In genomic region chr16:21599158-21599993, GRCh38 we compare ENCODE assay signal across 1 cellular context.
A peak's percentile ranks its signal among the peaks of the same experiment; 100 is the strongest.
TF ChIP-seq lines count a peak whose summit lies in the region.

METTL9 (plus strand) TSS chr16:21599577; CDS start chr16:21599734, 157 bp downstream.

TF ChIP-seq in HepG2, 621 proteins besides CTCF, POLR2A, EP300 and RAD21 (continued from another document and continues in another):
- TF ChIP-seq ZNF33A (CRISPR knock-in tag; IDR thresholded peaks at IDR 0.05; ENCODE audit: borderline replicate concordance) (peak; percentile 97; the same call in 1 of the 2 replicates), ZNF235 (CRISPR knock-in tag; IDR thresholded peaks at IDR 0.05; ENCODE audit: borderline replicate concordance) (no peak; the same call in 1 of the 2 replicates), ZNF207 (IDR thresholded peaks at IDR 0.05; ENCODE audit: borderline replicate concordance) (no peak), ZNF550 (CRISPR knock-in tag; IDR thresholded peaks at IDR 0.05; ENCODE audit: borderline replicate concordance) (peak; percentile 96), ZBED4 (CRISPR knock-in tag; IDR thresholded peaks at IDR 0.05; ENCODE audit: borderline replicate concordance) (peak; percentile 89), SUZ12 (IDR thresholded peaks at IDR 0.05; ENCODE audit: low read depth, low read length) (peak; percentile 3; the same call in 1 of the 2 replicates), ZNF224 (CRISPR knock-in tag; IDR thresholded peaks at IDR 0.05) (peak; percentile 84; the same call in 1 of the 2 replicates), ZNF263 (CRISPR knock-in tag; IDR thresholded peaks at IDR 0.05) (no peak), AGO1 (IDR thresholded peaks at IDR 0.05; ENCODE audit: low read depth, low read length, poor library complexity, severe bottlenecking) (peak; percentile 77), KLF6 (CRISPR knock-in tag; IDR thresholded peaks at IDR 0.05) (peak; percentile 97), NFIC (IDR thresholded peaks at IDR 0.05; ENCODE audit: low read length) (no peak), NFRKB (IDR thresholded peaks at IDR 0.05) (no peak), ZNF7 (CRISPR knock-in tag; IDR thresholded peaks at IDR 0.05) (no peak), PAWR (CRISPR knock-in tag; IDR thresholded peaks at IDR 0.05; ENCODE audit: borderline replicate concordance) (no peak), ZNF775 (CRISPR knock-in tag; IDR thresholded peaks at IDR 0.05; ENCODE audit: borderline replicate concordance) (no peak), ZNF740 (CRISPR knock-in tag; IDR thresholded peaks at IDR 0.05) (peak; percentile 96), ZBTB4 (CRISPR knock-in tag; IDR thresholded peaks at IDR 0.05; ENCODE audit: borderline replicate concordance) (peak; percentile 43; the same call in 1 of the 2 replicates), HOXA5 (CRISPR knock-in tag; IDR thresholded peaks at IDR 0.05) (peak; percentile 89), ZNF253 (CRISPR knock-in tag; IDR thresholded peaks at IDR 0.05; ENCODE audit: borderline replicate concordance) (no peak; the same call in 1 of the 2 replicates), CBX2 (IDR thresholded peaks at IDR 0.05; ENCODE audit: low read depth, low read length) (peak; percentile 56; the same call in 1 of the 2 replicates), CBX2 (CRISPR knock-in tag; IDR thresholded peaks at IDR 0.05; ENCODE audit: low read depth) (peak; percentile 95), ELK4 (CRISPR knock-in tag; IDR thresholded peaks at IDR 0.05; ENCODE audit: borderline replicate concordance) (no peak), AGO2 (optimal IDR thresholded peaks at IDR 0.05; ENCODE audit: low read depth, low read length) (peak; percentile 70), ZBTB40 (IDR thresholded peaks at IDR 0.05) (peak; percentile 96), ZBTB40 (CRISPR knock-in tag; IDR thresholded peaks at IDR 0.05) (peak; percentile 94), MATR3 (CRISPR knock-in tag; IDR thresholded peaks at IDR 0.05) (no peak; the same call in 1 of the 2 replicates), HMGXB3 (CRISPR knock-in tag; IDR thresholded peaks at IDR 0.05; ENCODE audit: borderline replicate concordance) (peak; percentile 96), ZNF547 (CRISPR knock-in tag; IDR thresholded peaks at IDR 0.05) (peak; percentile 97), JUNB (CRISPR knock-in tag; IDR thresholded peaks at IDR 0.05; ENCODE audit: borderline replicate concordance) (no peak), ZNF674 (CRISPR knock-in tag; IDR thresholded peaks at IDR 0.05; ENCODE audit: low read depth) (peak; percentile 98), ZNF816 (CRISPR knock-in tag; IDR thresholded peaks at IDR 0.05; ENCODE audit: borderline replicate concordance) (peak; percentile 91), THAP8 (CRISPR knock-in tag; IDR thresholded peaks at IDR 0.05; ENCODE audit: borderline replicate concordance) (no peak; the same call in 1 of the 2 replicates), ZKSCAN5 (CRISPR knock-in tag; IDR thresholded peaks at IDR 0.05) (no peak; the same call in 1 of the 2 replicates)
